1 cellular context compared by ENCODE assay signal in the genomic region with DNA sequence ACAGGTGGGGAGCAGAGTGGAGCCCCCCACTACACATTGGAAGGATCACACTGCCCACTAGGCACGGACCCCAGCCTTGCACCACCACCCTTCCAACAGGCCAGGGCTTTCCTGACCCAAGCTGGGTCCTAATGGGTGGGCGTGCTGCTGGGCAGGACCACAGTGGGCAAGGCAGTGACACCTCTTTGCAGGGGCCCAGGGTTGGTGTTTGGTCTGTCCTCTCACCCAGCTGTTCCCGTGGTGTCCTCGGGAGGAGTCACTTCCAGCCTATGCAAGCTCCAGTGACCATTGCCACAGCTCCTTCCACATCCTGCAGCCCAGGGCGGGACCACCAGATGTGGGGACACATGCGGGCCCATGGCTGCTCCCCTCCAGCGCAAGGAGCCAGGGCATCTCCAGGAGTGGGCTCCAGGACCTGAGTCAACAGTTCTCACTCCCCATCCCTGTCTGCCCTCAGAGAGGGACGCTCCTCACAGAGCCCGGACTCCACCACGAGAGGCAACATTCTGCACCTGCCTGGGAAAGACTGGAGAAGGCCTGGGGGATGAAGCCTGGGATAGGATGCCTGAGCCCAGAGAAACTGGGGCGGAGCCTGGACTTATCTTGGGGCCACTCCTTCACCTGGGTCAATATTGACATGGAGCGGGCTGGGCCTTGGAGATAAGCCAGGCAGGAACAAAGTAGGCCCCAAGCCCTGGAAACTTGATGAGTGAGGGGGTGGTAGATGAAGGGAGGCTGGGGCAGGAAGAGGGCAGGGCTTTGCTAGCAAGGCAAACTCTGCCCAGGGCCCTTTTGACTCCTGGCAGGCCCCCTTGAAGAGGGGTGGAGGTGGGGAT.
TF ChIP-seq lines count a peak whose summit lies in the region.

No MANE protein-coding gene starts in this region.

TF ChIP-seq in HepG2, 621 proteins besides CTCF, POLR2A, EP300 and RAD21 (continued from another document):
- TF ChIP-seq ZBTB43 (CRISPR knock-in tag; conservative IDR thresholded peaks at IDR 0.05) (no peak), SRSF4 (IDR thresholded peaks at IDR 0.05; ENCODE audit: low read depth, low read length, poor library complexity, severe bottlenecking) (no peak), ZNF484 (CRISPR knock-in tag; IDR thresholded peaks at IDR 0.05; ENCODE audit: borderline replicate concordance, low read depth) (no peak), ZNF432 (CRISPR knock-in tag; IDR thresholded peaks at IDR 0.05; ENCODE audit: borderline replicate concordance) (no peak), ZNF781 (CRISPR knock-in tag; IDR thresholded peaks at IDR 0.05; ENCODE audit: borderline replicate concordance, not compliant biosample characterization) (no peak), SNAI1 (CRISPR knock-in tag; IDR thresholded peaks at IDR 0.05; ENCODE audit: borderline replicate concordance) (no peak), ZFP62 (CRISPR knock-in tag; IDR thresholded peaks at IDR 0.05) (no peak), BHLHE40 (IDR thresholded peaks at IDR 0.05; ENCODE audit: low read length) (no peak), ZMYM4 (CRISPR knock-in tag; IDR thresholded peaks at IDR 0.05) (peak; percentile 56), ZNF317 (CRISPR knock-in tag; IDR thresholded peaks at IDR 0.05) (no peak), CEBPG (CRISPR knock-in tag; IDR thresholded peaks at IDR 0.05) (no peak), PBX2 (CRISPR knock-in tag; IDR thresholded peaks at IDR 0.05) (no peak), ZNF629 (CRISPR knock-in tag; conservative IDR thresholded peaks at IDR 0.05) (no peak), DPF2 (CRISPR knock-in tag; IDR thresholded peaks at IDR 0.05; ENCODE audit: borderline replicate concordance, low read depth) (peak; percentile 45; the same call in 1 of the 2 replicates), ZNF235 (CRISPR knock-in tag; IDR thresholded peaks at IDR 0.05; ENCODE audit: borderline replicate concordance) (no peak), SIN3A (IDR thresholded peaks at IDR 0.05; ENCODE audit: borderline replicate concordance, low read depth, low read length) (no peak), ZNF468 (CRISPR knock-in tag; IDR thresholded peaks at IDR 0.05) (no peak), ZNF333 (CRISPR knock-in tag; IDR thresholded peaks at IDR 0.05; ENCODE audit: borderline replicate concordance) (no peak), FOXC1 (CRISPR knock-in tag; IDR thresholded peaks at IDR 0.05; ENCODE audit: borderline replicate concordance) (no peak), ZNF510 (CRISPR knock-in tag; IDR thresholded peaks at IDR 0.05; ENCODE audit: low read depth) (no peak), TEAD2 (CRISPR knock-in tag; IDR thresholded peaks at IDR 0.05) (no peak), GTF3A (CRISPR knock-in tag; conservative IDR thresholded peaks at IDR 0.05) (no peak), KLF12 (CRISPR knock-in tag; IDR thresholded peaks at IDR 0.05; ENCODE audit: borderline replicate concordance) (no peak), TBX2 (CRISPR knock-in tag; IDR thresholded peaks at IDR 0.05; ENCODE audit: borderline replicate concordance) (peak; percentile 44; the same call in 1 of the 2 replicates), ATRX (CRISPR knock-in tag; IDR thresholded peaks at IDR 0.05; ENCODE audit: borderline replicate concordance) (no peak), KDM2A (CRISPR knock-in tag; IDR thresholded peaks at IDR 0.05; ENCODE audit: borderline replicate concordance, low read depth) (peak; percentile 58), POGZ (CRISPR knock-in tag; IDR thresholded peaks at IDR 0.05) (no peak), ATAD3A (CRISPR knock-in tag; IDR thresholded peaks at IDR 0.05) (no peak), ZNF331 (CRISPR knock-in tag; IDR thresholded peaks at IDR 0.05) (0 out of 2 replicates have a peak, but pooled peaks have one; percentile 53), RBM39 (IDR thresholded peaks at IDR 0.05; ENCODE audit: low read depth, low read length, poor library complexity, severe bottlenecking) (no peak), RARA (CRISPR knock-in tag; IDR thresholded peaks at IDR 0.05) (0 out of 2 replicates have a peak, but pooled peaks have one; percentile 31), KLF13 (CRISPR knock-in tag; IDR thresholded peaks at IDR 0.05) (no peak), ZNF251 (CRISPR knock-in tag; IDR thresholded peaks at IDR 0.05) (no peak), NFATC3 (CRISPR knock-in tag; IDR thresholded peaks at IDR 0.05) (no peak), NR2F6 (IDR thresholded peaks at IDR 0.05) (no peak; the same call in 1 of the 2 replicates), NR2F6 (CRISPR knock-in tag; IDR thresholded peaks at IDR 0.05) (0 out of 2 replicates have a peak, but pooled peaks have one; percentile 33)
- TF ChIP-seq, protein P1, sequence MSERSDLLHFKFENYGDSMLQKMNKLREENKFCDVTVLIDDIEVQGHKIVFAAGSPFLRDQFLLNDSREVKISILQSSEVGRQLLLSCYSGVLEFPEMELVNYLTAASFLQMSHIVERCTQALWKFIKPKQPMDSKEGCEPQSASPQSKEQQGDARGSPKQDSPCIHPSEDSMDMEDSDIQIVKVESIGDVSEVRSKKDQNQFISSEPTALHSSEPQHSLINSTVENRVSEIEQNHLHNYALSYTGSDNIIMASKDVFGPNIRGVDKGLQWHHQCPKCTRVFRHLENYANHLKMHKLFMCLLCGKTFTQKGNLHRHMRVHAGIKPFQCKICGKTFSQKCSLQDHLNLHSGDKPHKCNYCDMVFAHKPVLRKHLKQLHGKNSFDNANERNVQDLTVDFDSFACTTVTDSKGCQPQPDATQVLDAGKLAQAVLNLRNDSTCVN (CRISPR knock-in tag; IDR thresholded peaks at IDR 0.05; ENCODE audit: borderline replicate concordance), result no peak
- TF ChIP-seq, protein P2, sequence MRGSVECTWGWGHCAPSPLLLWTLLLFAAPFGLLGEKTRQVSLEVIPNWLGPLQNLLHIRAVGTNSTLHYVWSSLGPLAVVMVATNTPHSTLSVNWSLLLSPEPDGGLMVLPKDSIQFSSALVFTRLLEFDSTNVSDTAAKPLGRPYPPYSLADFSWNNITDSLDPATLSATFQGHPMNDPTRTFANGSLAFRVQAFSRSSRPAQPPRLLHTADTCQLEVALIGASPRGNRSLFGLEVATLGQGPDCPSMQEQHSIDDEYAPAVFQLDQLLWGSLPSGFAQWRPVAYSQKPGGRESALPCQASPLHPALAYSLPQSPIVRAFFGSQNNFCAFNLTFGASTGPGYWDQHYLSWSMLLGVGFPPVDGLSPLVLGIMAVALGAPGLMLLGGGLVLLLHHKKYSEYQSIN (CRISPR knock-in tag; IDR thresholded peaks at IDR 0.05; ENCODE audit: borderline replicate concordance), result no peak
- TF ChIP-seq, protein P3, sequence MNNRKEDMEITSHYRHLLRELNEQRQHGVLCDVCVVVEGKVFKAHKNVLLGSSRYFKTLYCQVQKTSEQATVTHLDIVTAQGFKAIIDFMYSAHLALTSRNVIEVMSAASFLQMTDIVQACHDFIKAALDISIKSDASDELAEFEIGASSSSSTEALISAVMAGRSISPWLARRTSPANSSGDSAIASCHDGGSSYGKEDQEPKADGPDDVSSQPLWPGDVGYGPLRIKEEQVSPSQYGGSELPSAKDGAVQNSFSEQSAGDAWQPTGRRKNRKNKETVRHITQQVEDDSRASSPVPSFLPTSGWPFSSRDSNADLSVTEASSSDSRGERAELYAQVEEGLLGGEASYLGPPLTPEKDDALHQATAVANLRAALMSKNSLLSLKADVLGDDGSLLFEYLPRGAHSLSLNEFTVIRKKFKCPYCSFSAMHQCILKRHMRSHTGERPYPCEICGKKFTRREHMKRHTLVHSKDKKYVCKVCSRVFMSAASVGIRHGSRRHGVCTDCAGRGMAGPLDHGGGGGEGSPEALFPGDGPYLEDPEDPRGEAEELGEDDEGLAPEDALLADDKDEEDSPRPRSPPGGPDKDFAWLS (CRISPR knock-in tag; IDR thresholded peaks at IDR 0.05; ENCODE audit: borderline replicate concordance), result no peak
- TF ChIP-seq, protein P4, sequence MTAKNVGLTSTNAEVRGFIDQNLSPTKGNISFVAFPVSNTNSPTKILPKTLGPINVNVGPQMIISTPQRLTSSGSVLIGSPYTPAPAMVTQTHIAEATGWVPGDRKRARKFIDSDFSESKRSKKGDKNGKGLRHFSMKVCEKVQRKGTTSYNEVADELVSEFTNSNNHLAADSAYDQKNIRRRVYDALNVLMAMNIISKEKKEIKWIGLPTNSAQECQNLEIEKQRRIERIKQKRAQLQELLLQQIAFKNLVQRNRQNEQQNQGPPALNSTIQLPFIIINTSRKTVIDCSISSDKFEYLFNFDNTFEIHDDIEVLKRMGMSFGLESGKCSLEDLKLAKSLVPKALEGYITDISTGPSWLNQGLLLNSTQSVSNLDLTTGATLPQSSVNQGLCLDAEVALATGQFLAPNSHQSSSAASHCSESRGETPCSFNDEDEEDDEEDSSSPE (CRISPR knock-in tag; IDR thresholded peaks at IDR 0.05), result no peak
- TF ChIP-seq, protein P5, sequence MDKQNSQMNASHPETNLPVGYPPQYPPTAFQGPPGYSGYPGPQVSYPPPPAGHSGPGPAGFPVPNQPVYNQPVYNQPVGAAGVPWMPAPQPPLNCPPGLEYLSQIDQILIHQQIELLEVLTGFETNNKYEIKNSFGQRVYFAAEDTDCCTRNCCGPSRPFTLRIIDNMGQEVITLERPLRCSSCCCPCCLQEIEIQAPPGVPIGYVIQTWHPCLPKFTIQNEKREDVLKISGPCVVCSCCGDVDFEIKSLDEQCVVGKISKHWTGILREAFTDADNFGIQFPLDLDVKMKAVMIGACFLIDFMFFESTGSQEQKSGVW (CRISPR knock-in tag; IDR thresholded peaks at IDR 0.05; ENCODE audit: borderline replicate concordance), result no peak
- TF ChIP-seq, protein P6, sequence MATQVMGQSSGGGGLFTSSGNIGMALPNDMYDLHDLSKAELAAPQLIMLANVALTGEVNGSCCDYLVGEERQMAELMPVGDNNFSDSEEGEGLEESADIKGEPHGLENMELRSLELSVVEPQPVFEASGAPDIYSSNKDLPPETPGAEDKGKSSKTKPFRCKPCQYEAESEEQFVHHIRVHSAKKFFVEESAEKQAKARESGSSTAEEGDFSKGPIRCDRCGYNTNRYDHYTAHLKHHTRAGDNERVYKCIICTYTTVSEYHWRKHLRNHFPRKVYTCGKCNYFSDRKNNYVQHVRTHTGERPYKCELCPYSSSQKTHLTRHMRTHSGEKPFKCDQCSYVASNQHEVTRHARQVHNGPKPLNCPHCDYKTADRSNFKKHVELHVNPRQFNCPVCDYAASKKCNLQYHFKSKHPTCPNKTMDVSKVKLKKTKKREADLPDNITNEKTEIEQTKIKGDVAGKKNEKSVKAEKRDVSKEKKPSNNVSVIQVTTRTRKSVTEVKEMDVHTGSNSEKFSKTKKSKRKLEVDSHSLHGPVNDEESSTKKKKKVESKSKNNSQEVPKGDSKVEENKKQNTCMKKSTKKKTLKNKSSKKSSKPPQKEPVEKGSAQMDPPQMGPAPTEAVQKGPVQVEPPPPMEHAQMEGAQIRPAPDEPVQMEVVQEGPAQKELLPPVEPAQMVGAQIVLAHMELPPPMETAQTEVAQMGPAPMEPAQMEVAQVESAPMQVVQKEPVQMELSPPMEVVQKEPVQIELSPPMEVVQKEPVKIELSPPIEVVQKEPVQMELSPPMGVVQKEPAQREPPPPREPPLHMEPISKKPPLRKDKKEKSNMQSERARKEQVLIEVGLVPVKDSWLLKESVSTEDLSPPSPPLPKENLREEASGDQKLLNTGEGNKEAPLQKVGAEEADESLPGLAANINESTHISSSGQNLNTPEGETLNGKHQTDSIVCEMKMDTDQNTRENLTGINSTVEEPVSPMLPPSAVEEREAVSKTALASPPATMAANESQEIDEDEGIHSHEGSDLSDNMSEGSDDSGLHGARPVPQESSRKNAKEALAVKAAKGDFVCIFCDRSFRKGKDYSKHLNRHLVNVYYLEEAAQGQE (IDR thresholded peaks at IDR 0.05; ENCODE audit: borderline replicate concordance in 1 of 2, low read depth in 1 of 2, low read length in 2 of 2), result no peak
